In genomic region chr3:105747621-105748165, GRCh38 we compare ENCODE assay signal across 13 cellular contexts.
DNase-seq lines count a peak whose midpoint lies in the region; ATAC-seq, FAIRE-seq and TF ChIP-seq lines count a peak whose summit lies in the region.
"Had no signal": no experiment of that assay in that cellular context is flagged by ENCODE, and none has a peak within 500 bp of the region (broad histone marks: within the 10 kb centered on the region; RNA-seq: fewer than 3 reads in every experiment).

No MANE protein-coding gene starts in this region.

- no peaks in the 10 kb centered on the region for H3K9me2 ChIP-seq in GM23248 (ENCODE audit: insufficient read depth)

- H3K27me3 ChIP-seq in GM23248 (replicated peaks; ENCODE audit: insufficient read depth) = no peaks in the 10 kb centered on the region
- H3K27me3 ChIP-seq in astrocyte (ENCODE audit: insufficient read depth, low read length) = no peaks in the 10 kb centered on the region

- H3K9ac ChIP-seq in GM23248 (peak overlapping the region; percentile 30; the same call in 1 of the 2 replicates), astrocyte (ENCODE audit: low read length) (no peak overlapping the region)

- H3K9me3 Mint-ChIP-seq in astrocyte (ENCODE audit: unreplicated experiment) = no peaks in the 10 kb centered on the region
- H3K9me3 Mint-ChIP-seq in natural killer cell treated with Interleukin-12 subunit alpha and Interleukin-12 subunit beta and Interleukin-15 and Interleukin-18, amount 100 ng/mL, for 72 hours = no peaks in the 10 kb centered on the region

- H3K4me2 ChIP-seq in GM23248 (ENCODE audit: unreplicated experiment) (peak overlapping the region; percentile 50), astrocyte (ENCODE audit: low read length) (no peak overlapping the region)

- no peaks in the 10 kb centered on the region for H3K27me3 Mint-ChIP-seq in astrocyte (ENCODE audit: low read depth, unreplicated experiment)
- H3K27me3 Mint-ChIP-seq in natural killer cell treated with Interleukin-12 subunit alpha and Interleukin-12 subunit beta and Interleukin-15 and Interleukin-18, amount 100 ng/mL, for 72 hours = no peaks in the 10 kb centered on the region

- peak; percentile 25 for DNase-seq in GM23248
- DNase-seq in astrocyte (ENCODE audit: low read depth) = no peak
- DNase-seq in natural killer cell treated with Interleukin-12 subunit alpha and Interleukin-12 subunit beta and Interleukin-15 and Interleukin-18, amount 100 ng/mL, for 72 hours (ENCODE audit: low spot score) = no peak
- DNase-seq in D721Med (ENCODE audit: insufficient read length, low spot score) = no peak
- DNase-seq in stimulated activated CD4-positive, alpha-beta T cell treated with anti-CD3 and anti-CD28 coated beads, Interleukin-4, amount 100 ng/mL, for 24 hours = no peak
- DNase-seq in NCI-H2171 treated with DMSO at 0.1 percent for 48 hours (lab: John Stamatoyannopoulos, UW) = no peak
- DNase-seq: DMS79 treated with DMSO at 0.1 percent for 48 hours, NCI-H2029 treated with DMSO at 0.1 percent for 48 hours had no signal

- H3K4me3 Mint-ChIP-seq in astrocyte (ENCODE audit: unreplicated experiment) = no peak overlapping the region
- peak overlapping the region; percentile 89 for H3K4me3 Mint-ChIP-seq in natural killer cell treated with Interleukin-12 subunit alpha and Interleukin-12 subunit beta and Interleukin-15 and Interleukin-18, amount 100 ng/mL, for 72 hours

- H4K20me1 ChIP-seq in GM23248 (ENCODE audit: insufficient read depth) = no peaks in the 10 kb centered on the region
- H4K20me1 ChIP-seq in astrocyte (ENCODE audit: insufficient read depth, low read length) = peaks cover 3% of the 10 kb centered on the region

- H3K27ac Mint-ChIP-seq in astrocyte (ENCODE audit: unreplicated experiment) = peak overlapping the region; percentile 5
- H3K27ac Mint-ChIP-seq in natural killer cell treated with Interleukin-12 subunit alpha and Interleukin-12 subunit beta and Interleukin-15 and Interleukin-18, amount 100 ng/mL, for 72 hours = peak overlapping the region; percentile 87 to 92

- peak overlapping the region; percentile 55 for H3K27ac ChIP-seq in GM23248
- H3K27ac ChIP-seq in astrocyte (ENCODE audit: low read depth, low read length) = no peak overlapping the region
- H3K27ac ChIP-seq: RWPE1 had no signal

- FAIRE-seq in A204.1 (lab: Jason Lieb, UNC) = peak; percentile 14
- no peak for FAIRE-seq in astrocyte (lab: Jason Lieb, UNC)
- FAIRE-seq in D721Med (lab: Jason Lieb, UNC) = no peak
- FAIRE-seq: frontal cortex had no signal

- no peak overlapping the region for H2AFZ ChIP-seq in GM23248
- no peak overlapping the region for H2AFZ ChIP-seq in astrocyte (ENCODE audit: low read depth, low read length)

- H3K79me2 ChIP-seq in GM23248 (ENCODE audit: insufficient read depth) (peaks cover 97% of the 10 kb centered on the region), astrocyte (ENCODE audit: insufficient read depth, low read length) (peaks cover 3% of the 10 kb centered on the region)

- 8 to 9% methylated on average over 1 of the region's 1 CpG for whole genome bisulfite sequencing in GM23248 (ENCODE audit: low coverage in 1 of 2, low lambda C conversion rate in 2 of 2, missing lambda C conversion rate in 2 of 2), 2 experiments

- no peak for ATAC-seq in natural killer cell treated with Interleukin-12 subunit alpha and Interleukin-12 subunit beta and Interleukin-15 and Interleukin-18, amount 100 ng/mL, for 72 hours
- no peak for ATAC-seq in GM18498 (IDR thresholded peaks at IDR 0.05; ENCODE audit: unreplicated experiment)
- ATAC-seq: HCT116 had no signal

- H3K36me3 Mint-ChIP-seq in astrocyte (ENCODE audit: low read depth, unreplicated experiment) = peaks cover 8% of the 10 kb centered on the region
- H3K36me3 Mint-ChIP-seq in natural killer cell treated with Interleukin-12 subunit alpha and Interleukin-12 subunit beta and Interleukin-15 and Interleukin-18, amount 100 ng/mL, for 72 hours = peaks cover 21% of the 10 kb centered on the region

- H3F3A ChIP-seq in GM23248 (ENCODE audit: insufficient read depth) = peaks cover 72% of the 10 kb centered on the region

- peaks cover 38% of the 10 kb centered on the region for H3K36me3 ChIP-seq in GM23248 (ENCODE audit: low read depth)
- H3K36me3 ChIP-seq in astrocyte (ENCODE audit: insufficient read depth, low read length) = peaks cover 5% of the 10 kb centered on the region

- H3K4me3 ChIP-seq in GM23248 (no peak overlapping the region), astrocyte (ENCODE audit: insufficient read depth, low read depth, low read length) (no peak overlapping the region)

- H3K9me3 ChIP-seq in GM23248 (ENCODE audit: low read depth) = no peaks in the 10 kb centered on the region
- no peaks in the 10 kb centered on the region for H3K9me3 ChIP-seq in astrocyte (ENCODE audit: insufficient read depth, low read depth, low read length)

- in situ Hi-C loops in GM23248 (cut with MboI) = no loop called here

- no peak for TF ChIP-seq CTCF in astrocyte (IDR thresholded peaks at IDR 0.05; ENCODE audit: insufficient read depth, low read depth, low read length)
- no peak for TF ChIP-seq CTCF in D721Med (IDR thresholded peaks at IDR 0.05; ENCODE audit: insufficient read depth, missing control alignments)

- peaks cover 19% of the 10 kb centered on the region for H3K4me1 Mint-ChIP-seq in astrocyte (ENCODE audit: low read depth, unreplicated experiment)
- peaks cover 34 to 63% of the 10 kb centered on the region in 2 donors for H3K4me1 Mint-ChIP-seq in natural killer cell treated with Interleukin-12 subunit alpha and Interleukin-12 subunit beta and Interleukin-15 and Interleukin-18, amount 100 ng/mL, for 72 hours (ENCODE audit: low read depth in 2 of 2)

- peaks cover 45% of the 10 kb centered on the region for H3K4me1 ChIP-seq in GM23248 (ENCODE audit: insufficient read depth)
- peaks cover 12% of the 10 kb centered on the region for H3K4me1 ChIP-seq in astrocyte (ENCODE audit: insufficient read depth, low read length)
